ENCODE assay signal across 31 cellular contexts in genomic region chr12:130414381-130414780, GRCh38.
"Had no signal": no experiment of that assay in that cellular context is flagged by ENCODE, and none has a peak within 500 bp of the region (broad histone marks: within the 10 kb centered on the region; RNA-seq: fewer than 3 reads in every experiment).

No MANE protein-coding gene starts in this region.

- ATAC-seq: naive thymus-derived CD8-positive, alpha-beta T cell; natural killer cell treated with Interleukin-12 subunit alpha and Interleukin-12 subunit beta and Interleukin-15 and Interleukin-18, amount 100 ng/mL, for 72 hours; right cardiac atrium; stimulated activated memory B cell treated with anti-CD40 and anti-IgM and Interleukin-4, amounts not matched to agents 10 μg/mL and 1 μg/mL and 100 μg/mL, for 72 hours; stimulated activated naive CD8-positive, alpha-beta T cell treated with anti-CD3 and anti-CD28 coated beads, Interleukin-15, amount 100 ng/mL, for 72 hours; stimulated activated naive CD8-positive, alpha-beta T cell treated with anti-CD3 and anti-CD28 coated beads, Interleukin-15, Interleukin-2, amounts not matched to agents 100 U/mL and 50 U/mL, for 24 hours; upper lobe of right lung had no signal

- DNase-seq: naive B cell; naive thymus-derived CD8-positive, alpha-beta T cell; nephron progenitor cell; occipital lobe; ovary; retina; right cardiac atrium; right lobe of liver; sigmoid colon; small intestine; stimulated activated CD4-positive, alpha-beta T cell treated with anti-CD3 and anti-CD28 coated beads, Interleukin-12 subunit alpha, Interleukin-12 subunit beta, amount 100 ng/mL, for 4 hours; stimulated activated CD4-positive, alpha-beta T cell treated with anti-CD3 and anti-CD28 coated beads, Interleukin-1b, Interleukin-23, amount 100 ng/mL, for 48 hours; stimulated activated CD4-positive, alpha-beta T cell treated with anti-CD3 and anti-CD28 coated beads, Interleukin-4, amount 100 ng/mL, for 1 hour; stimulated activated CD4-positive, alpha-beta T cell treated with anti-CD3 and anti-CD28 coated beads, Interleukin-4, amount 100 ng/mL, for 4 hours; stimulated activated CD8-positive, alpha-beta memory T cell treated with anti-CD3 and anti-CD28 coated beads, Interleukin-4, amount 100 ng/mL, for 48 hours; stimulated activated naive CD4-positive, alpha-beta T cell; stimulated activated naive CD8-positive, alpha-beta T cell treated with anti-CD3 and anti-CD28 coated beads, Interleukin-15, amount 100 ng/mL, for 72 hours; stimulated activated naive CD8-positive, alpha-beta T cell treated with anti-CD3 and anti-CD28 coated beads, Interleukin-15, Interleukin-2, amounts not matched to agents 100 U/mL and 50 U/mL, for 24 hours; substantia nigra; testis; tibial artery; transverse colon; upper lobe of right lung; uterus had no signal

- H3K27me3 Mint-ChIP-seq: type B pancreatic cell had no signal

- H3K27ac Mint-ChIP-seq: naive thymus-derived CD8-positive, alpha-beta T cell; natural killer cell treated with Interleukin-12 subunit alpha and Interleukin-12 subunit beta and Interleukin-15 and Interleukin-18, amount 100 ng/mL, for 72 hours; nephron progenitor cell; progenitor cell of endocrine pancreas; stimulated activated memory B cell treated with anti-CD40 and anti-IgM and Interleukin-4, amounts not matched to agents 10 μg/mL and 1 μg/mL and 100 μg/mL, for 72 hours; stimulated activated naive CD8-positive, alpha-beta T cell treated with anti-CD3 and anti-CD28 coated beads, Interleukin-15, amount 100 ng/mL, for 72 hours; type B pancreatic cell had no signal

- H3K27me3 ChIP-seq: ovary, suprapubic skin, testis, transverse colon, upper lobe of right lung, uterus had no signal

- H3K4me3 Mint-ChIP-seq: naive B cell; naive thymus-derived CD8-positive, alpha-beta T cell; natural killer cell treated with Interleukin-12 subunit alpha and Interleukin-12 subunit beta and Interleukin-15 and Interleukin-18, amount 100 ng/mL, for 72 hours; nephron progenitor cell; neural crest cell; stimulated activated memory B cell treated with anti-CD40 and anti-IgM and Interleukin-4, amounts not matched to agents 10 μg/mL and 1 μg/mL and 100 μg/mL, for 72 hours; stimulated activated naive CD8-positive, alpha-beta T cell treated with anti-CD3 and anti-CD28 coated beads, Interleukin-15, amount 100 ng/mL, for 72 hours; type B pancreatic cell had no signal

- H3K27ac ChIP-seq: ovary, parathyroid adenoma, right lobe of liver, sigmoid colon, suprapubic skin, testis, tibial artery, transverse colon, upper lobe of right lung, uterus had no signal

- H3K4me1 Mint-ChIP-seq: naive B cell; naive thymus-derived CD8-positive, alpha-beta T cell; nephron progenitor cell; neural crest cell; stimulated activated memory B cell treated with anti-CD40 and anti-IgM and Interleukin-4, amounts not matched to agents 10 μg/mL and 1 μg/mL and 100 μg/mL, for 72 hours; stimulated activated naive CD8-positive, alpha-beta T cell treated with anti-CD3 and anti-CD28 coated beads, Interleukin-15, amount 100 ng/mL, for 72 hours had no signal

- H3K36me3 Mint-ChIP-seq: naive B cell; naive thymus-derived CD8-positive, alpha-beta T cell; natural killer cell treated with Interleukin-12 subunit alpha and Interleukin-12 subunit beta and Interleukin-15 and Interleukin-18, amount 100 ng/mL, for 72 hours; stimulated activated memory B cell treated with anti-CD40 and anti-IgM and Interleukin-4, amounts not matched to agents 10 μg/mL and 1 μg/mL and 100 μg/mL, for 72 hours; type B pancreatic cell had no signal

- H3K4me1 ChIP-seq: parathyroid adenoma, right lobe of liver, sigmoid colon, suprapubic skin, testis, tibial artery, transverse colon, upper lobe of right lung, uterus had no signal

- H3K9me3 ChIP-seq: ovary, right lobe of liver, sigmoid colon, suprapubic skin, testis, tibial artery, transverse colon, upper lobe of right lung, uterus had no signal

- H3K36me3 ChIP-seq: ovary, right lobe of liver, sigmoid colon, suprapubic skin, tibial artery, transverse colon, upper lobe of right lung, uterus had no signal

- H3K4me3 ChIP-seq: ovary, right lobe of liver, sigmoid colon, suprapubic skin, testis, tibial artery, transverse colon, upper lobe of right lung, uterus had no signal

- H3K9me3 Mint-ChIP-seq: naive thymus-derived CD8-positive, alpha-beta T cell; natural killer cell treated with Interleukin-12 subunit alpha and Interleukin-12 subunit beta and Interleukin-15 and Interleukin-18, amount 100 ng/mL, for 72 hours; nephron progenitor cell; neural crest cell; stimulated activated memory B cell treated with anti-CD40 and anti-IgM and Interleukin-4, amounts not matched to agents 10 μg/mL and 1 μg/mL and 100 μg/mL, for 72 hours; stimulated activated naive CD8-positive, alpha-beta T cell treated with anti-CD3 and anti-CD28 coated beads, Interleukin-15, amount 100 ng/mL, for 72 hours; type B pancreatic cell had no signal
